Comparison of ENCODE assay signal across 35 cellular contexts in genomic region chr11:1682225-1682901, GRCh38. TPM values are rescaled to one million over a fixed set of nuclear protein-coding genes. Genes with fewer than 3 reads are reported as not detected.
A peak's percentile ranks its signal among the peaks of the same experiment; 100 is the strongest.
DNase-seq lines count a peak whose midpoint lies in the region; ATAC-seq, FAIRE-seq and TF ChIP-seq lines count a peak whose summit lies in the region.
"Had no signal": no experiment of that assay in that cellular context is flagged by ENCODE, and none has a peak within 500 bp of the region (broad histone marks: within the 10 kb centered on the region; RNA-seq: fewer than 3 reads in every experiment).

No MANE protein-coding gene starts in this region.

- CTCF ChIA-PET in HepG2 (lab: Yijun Ruan, JAX; ENCODE audit: low intra/inter-chr PET ratio, low total read pairs): no interaction called here

- H3K27me3 ChIP-seq in HepG2 (ENCODE audit: control insufficient read depth in 1 of 2, insufficient read depth in 2 of 2, low read length in 2 of 2) (no peaks in the 10 kb centered on the region), pancreas (no peaks in the 10 kb centered on the region)
- H3K27me3 ChIP-seq: colonic mucosa, ovary, right atrium auricular region had no signal

- TF ChIP-seq CTCF in VCaP (conservative IDR thresholded peaks at IDR 0.05) (no peak), HepG2 (CRISPR knock-in tag; IDR thresholded peaks at IDR 0.05) (no peak), pancreas (IDR thresholded peaks at IDR 0.05) (no peak)

- 0 out of 2 replicates have a peak overlapping the region, but pooled peaks have one; percentile 10 for H3K4me2 ChIP-seq in HepG2 (ENCODE audit: low read depth, low read length)

- TF ChIP-seq EP300 in HepG2 (IDR thresholded peaks at IDR 0.05; ENCODE audit: low read depth in 2 of 2, low read length in 2 of 2): peak in 1 of 2 experiments; percentile 98; a peak in 2 of 4 replicates
- peak; percentile 99 for TF ChIP-seq EP300 in HepG2 (CRISPR knock-in tag; IDR thresholded peaks at IDR 0.05; ENCODE audit: borderline replicate concordance)

- no peaks in the 10 kb centered on the region for H3K36me3 ChIP-seq in HepG2 (replicated peaks in 1 of 2; ENCODE audit: control insufficient read depth in 1 of 2, insufficient read depth in 2 of 2, low read length in 2 of 2)
- no peaks in the 10 kb centered on the region for H3K36me3 ChIP-seq in pancreas
- H3K36me3 ChIP-seq: colonic mucosa, heart left ventricle, ovary, right atrium auricular region, SJCRH30 had no signal

- ATAC-seq in HepG2: peak; percentile 30
- ATAC-seq in pancreas: peak in 3 of 4 donors; percentile 32 to 51 (median 48)
- ATAC-seq: activated T-helper 17 cell treated with anti-CD3 and anti-CD28 coated beads, Interleukin-2, amount 50 U/mL, for 72 hours; effector memory CD8-positive, alpha-beta T cell; esophagus mucosa; GM12878; heart left ventricle; stimulated activated naive B cell treated with anti-CD40 and anti-IgM and Interleukin-4, amounts not matched to agents 10 μg/mL and 1 μg/mL and 100 μg/mL, for 72 hours had no signal

- no peaks in the 10 kb centered on the region for H3K79me2 ChIP-seq in HepG2 (ENCODE audit: insufficient read depth, low read length)

- intact Hi-C loops in HepG2 (cut with micrococcal nuclease; ENCODE audit: unreplicated experiment) (no loop called here), pancreas (cut with DNase I) (no loop called here)

- TF ChIP-seq POLR2A in HepG2 (IDR thresholded peaks at IDR 0.05; ENCODE audit: insufficient read depth in 1 of 2, low read depth in 2 of 2, low read length in 2 of 2) (peak in 1 of 2 experiments; percentile 58; a peak in 2 of 4 replicates), GM12891 (IDR thresholded peaks at IDR 0.05; ENCODE audit: low read depth, low read length) (no peak)

- WGBS in HepG2 (ENCODE audit: low lambda C conversion rate): 63% methylated on average over 15 of the region's 15 CpGs
- 30 to 36% methylated on average over 15 of the region's 15 CpGs for WGBS in pancreas, 2 donors

- H3K9ac ChIP-seq in HepG2 (ENCODE audit: insufficient read depth, low read depth, low read length): peak overlapping the region; percentile 27; the same call in 1 of the 2 replicates
- H3K9ac ChIP-seq: GM23248 had no signal

- POLR2A ChIA-PET in HepG2 (lab: Yijun Ruan, JAX): interaction anchor here (0.6 to 2.9 kb wide), 9 partner anchors 8 to 529 kb away, joined by 3 to 66 read pairs (median 5); partner anchors contain the start of gene IGF2

- BruUV-seq in HepG2 (replicated peaks; lab: Mats Ljungman, UMichigan): no TSS peak

- no peaks in the 10 kb centered on the region for H4K20me1 ChIP-seq in HepG2 (ENCODE audit: insufficient read depth, low read length)

- TF ChIP-seq RAD21 in HepG2 (CRISPR knock-in tag; IDR thresholded peaks at IDR 0.05): no peak

- H3K9me3 ChIP-seq in HepG2 (ENCODE audit: low read length) (no peaks in the 10 kb centered on the region), pancreas (no peaks in the 10 kb centered on the region)
- H3K9me3 ChIP-seq: colonic mucosa, heart left ventricle, ovary, right atrium auricular region, SJCRH30 had no signal

- H2AFZ ChIP-seq in HepG2 (ENCODE audit: low read length): no peak overlapping the region
- H2AFZ ChIP-seq: GM23248 had no signal

- DNase-seq in DMS153 treated with DMSO at 0.1 percent for 48 hours (lab: John Stamatoyannopoulos, UW; ENCODE audit: unreplicated experiment) (peak; percentile 23), HepG2 (ENCODE audit: low spot score) (peak; percentile 59), pancreas (no peak), NCI-H2171 (lab: John Stamatoyannopoulos, UW) (no peak), activated gamma-delta T cell treated with Interleukin-2 at 50 U/mL for 16 hours (no peak), GM12891 (ENCODE audit: insufficient read length, low spot score) (no peak)
- DNase-seq in activated CD4-positive, alpha-beta T cell treated with anti-CD3 and anti-CD28 coated beads, Interleukin-2, amount 50 U/mL, for 4 hours: no peak
- DNase-seq: activated B cell treated with CpG ODN at 0.5 μM for 24 hours; activated CD4-positive, alpha-beta T cell treated with anti-CD3 and anti-CD28 coated beads, Interleukin-2, amount 50 U/mL, for 48 hours; activated CD8-positive, alpha-beta memory T cell treated with anti-CD3 and anti-CD28 coated beads, Interleukin-2, amount 50 U/mL, for 4 hours; anterior cingulate cortex; colonic mucosa; effector memory CD8-positive, alpha-beta T cell; foreskin fibroblast; GM23248; heart left ventricle; HFFc6; kidney glomerular epithelial cell; naive B cell; NCI-H187; NCI-H526 treated with DMSO at 0.1 percent for 48 hours; SJCRH30; stimulated activated naive B cell treated with anti-CD40 and anti-IgM and Interleukin-4, amounts not matched to agents 10 μg/mL and 1 μg/mL and 100 μg/mL, for 72 hours; T1000 had no signal

- H3K4me1 ChIP-seq in HepG2 (ENCODE audit: insufficient read depth, low read length) (peaks cover 55% of the 10 kb centered on the region), pancreas (no peaks in the 10 kb centered on the region)
- H3K4me1 ChIP-seq: colonic mucosa, heart left ventricle, right atrium auricular region, SJCRH30 had no signal

- H3K4me3 ChIP-seq in HepG2 (replicated peaks in 1 of 3; ENCODE audit: insufficient read depth in 1 of 3, low read depth in 2 of 3, low read length in 3 of 3) (no peak overlapping the region), pancreas (no peak overlapping the region)
- H3K4me3 ChIP-seq: colonic mucosa, GM12878, GM23248, heart left ventricle, ovary, right atrium auricular region, SJCRH30 had no signal

- in situ Hi-C loops in HepG2 (cut with HindIII; ENCODE audit: extremely low pct_ligation_motif_present, low pct_unique_long_range_greater_than_20kb): no loop called here

- FAIRE-seq in HepG2 (lab: Jason Lieb, UNC) (peak; percentile 26), pancreas (lab: Jason Lieb, UNC) (no peak), GM12891 (lab: Jason Lieb, UNC) (no peak)
- FAIRE-seq: GM12878 had no signal

- H3K27ac ChIP-seq in VCaP (peak overlapping the region; percentile 35), HepG2 (ENCODE audit: extremely low read length, insufficient read depth, low read length) (peak overlapping the region; percentile 66), pancreas (no peak overlapping the region)
- H3K27ac ChIP-seq: colonic mucosa, GM23248, heart left ventricle, ovary, right atrium auricular region, SJCRH30 had no signal

TF ChIP-seq in GM12891, 5 proteins besides CTCF, POLR2A, EP300 and RAD21 (continues in another document):
- TF ChIP-seq TAF1 (IDR thresholded peaks at IDR 0.05; ENCODE audit: low read depth, low read length) (no peak), PAX5 (IDR thresholded peaks at IDR 0.05; ENCODE audit: insufficient read depth, low read length, severe bottlenecking) (no peak), SPI1 (IDR thresholded peaks at IDR 0.05; ENCODE audit: low read depth, low read length) (no peak)

RNA-seq across cellular contexts. Expression of gene KRTAP5-6, which starts 14.6 kb away (rescaled TPM):
- total RNA-seq in HepG2 (2016; rRNA removed; fragmentation: Illumina TruSeq; extraction: Trizol) (not detected in 2 replicates), pancreas (not detected)
- total RNA-seq in HepG2 (2016; cell fraction: cytosol; rRNA removed; fragmentation: Illumina TruSeq; extraction: Trizol; ENCODE audit: low read depth): not detected in 2 replicates
- total RNA-seq in HepG2 (2016; cell fraction: insoluble cytoplasmic fraction; rRNA removed; fragmentation: Illumina TruSeq; extraction: Trizol): not detected in 2 replicates
- not detected in 2 replicates for total RNA-seq in HepG2 (2016; cell fraction: membrane; rRNA removed; fragmentation: Illumina TruSeq; extraction: Trizol)
- not detected in 2 replicates for total RNA-seq in HepG2 (2016; cell fraction: nucleus; rRNA removed; fragmentation: Illumina TruSeq; extraction: Trizol)
- polyA plus RNA-seq in HepG2 (2011; rRNA removed) (not detected in 2 replicates), pancreas (not detected)
- polyA plus RNA-seq in HepG2 (2011; cell fraction: cytosol; rRNA removed): 0.15 TPM in 1 of 2 replicates, not detected in the other
- polyA plus RNA-seq in HepG2 (2011; cell fraction: nucleus; rRNA removed): 0.35 and 0.43 TPM in 2 replicates
- not detected in 2 replicates for polyA plus RNA-seq in HepG2 (2012)
- polyA plus RNA-seq in HepG2 (2016; cell fraction: cytosol; fragmentation: Illumina TruSeq; extraction: Trizol; ENCODE audit: low read depth): not detected in 2 replicates
- polyA plus RNA-seq in HepG2 (2016; cell fraction: insoluble cytoplasmic fraction; fragmentation: Illumina TruSeq; extraction: Trizol; ENCODE audit: low read depth): not detected in 2 replicates
- polyA plus RNA-seq in HepG2 (2016; cell fraction: membrane; fragmentation: Illumina TruSeq; extraction: Trizol; ENCODE audit: low read depth): not detected in 2 replicates
- polyA plus RNA-seq in HepG2 (2016; cell fraction: nucleus; fragmentation: Illumina TruSeq; extraction: Trizol; ENCODE audit: insufficient read depth, low read depth): not detected in 2 replicates
- polyA minus RNA-seq in HepG2 (2011; rRNA and poly(A)+ RNA removed; ENCODE audit: low replicate concordance): not detected in 2 replicates
- polyA minus RNA-seq in HepG2 (2011; cell fraction: cytosol; rRNA and poly(A)+ RNA removed): not detected in 2 replicates
- polyA minus RNA-seq in HepG2 (2011; cell fraction: nucleus; rRNA and poly(A)+ RNA removed): not detected in 2 replicates
- not detected for polyA plus RNA-seq in GM12891 (2012; ENCODE audit: low read depth, missing spikeins)
- total RNA-seq: activated B cell treated with CpG ODN at 0.5 μM for 24 hours; activated T-helper 17 cell treated with anti-CD3 and anti-CD28 coated beads, Interleukin-2, amount 50 U/mL, for 72 hours; colonic mucosa; Daoy; esophagus mucosa; GM12878; GM23248; heart left ventricle; HFFc6; LHCN-M2; ovary; right atrium auricular region; SJCRH30; ureter had no signal
- polyA plus RNA-seq: AG04450, CD14-positive monocyte, GM12878, GM23248, heart left ventricle, ovary had no signal

RNA-seq across cellular contexts. Expression of gene KRTAP5-5, which starts 52.8 kb away (rescaled TPM):
- total RNA-seq in HepG2 (2016; rRNA removed; fragmentation: Illumina TruSeq; extraction: Trizol) (not detected in 2 replicates), pancreas (not detected)
- not detected in 2 replicates for total RNA-seq in HepG2 (2016; cell fraction: cytosol; rRNA removed; fragmentation: Illumina TruSeq; extraction: Trizol; ENCODE audit: low read depth)
- total RNA-seq in HepG2 (2016; cell fraction: insoluble cytoplasmic fraction; rRNA removed; fragmentation: Illumina TruSeq; extraction: Trizol): not detected in 2 replicates
- total RNA-seq in HepG2 (2016; cell fraction: membrane; rRNA removed; fragmentation: Illumina TruSeq; extraction: Trizol): not detected in 2 replicates
- total RNA-seq in HepG2 (2016; cell fraction: nucleus; rRNA removed; fragmentation: Illumina TruSeq; extraction: Trizol): not detected in 2 replicates
- polyA plus RNA-seq in HepG2 (2011; rRNA removed) (not detected in 2 replicates), pancreas (under 1 TPM in 1 of 2 donors, not detected in 1; 0.19 TPM)
- not detected in 2 replicates for polyA plus RNA-seq in HepG2 (2011; cell fraction: cytosol; rRNA removed)
- not detected in 2 replicates for polyA plus RNA-seq in HepG2 (2011; cell fraction: nucleus; rRNA removed)
- polyA plus RNA-seq in HepG2 (2012): not detected in 2 replicates
- not detected in 2 replicates for polyA plus RNA-seq in HepG2 (2016; cell fraction: cytosol; fragmentation: Illumina TruSeq; extraction: Trizol; ENCODE audit: low read depth)
- polyA plus RNA-seq in HepG2 (2016; cell fraction: insoluble cytoplasmic fraction; fragmentation: Illumina TruSeq; extraction: Trizol; ENCODE audit: low read depth): not detected in 2 replicates
- not detected in 2 replicates for polyA plus RNA-seq in HepG2 (2016; cell fraction: membrane; fragmentation: Illumina TruSeq; extraction: Trizol; ENCODE audit: low read depth)
- polyA plus RNA-seq in HepG2 (2016; cell fraction: nucleus; fragmentation: Illumina TruSeq; extraction: Trizol; ENCODE audit: insufficient read depth, low read depth): not detected in 2 replicates
- polyA minus RNA-seq in HepG2 (2011; rRNA and poly(A)+ RNA removed; ENCODE audit: low replicate concordance): not detected in 2 replicates
- not detected in 2 replicates for polyA minus RNA-seq in HepG2 (2011; cell fraction: cytosol; rRNA and poly(A)+ RNA removed)
- polyA minus RNA-seq in HepG2 (2011; cell fraction: nucleus; rRNA and poly(A)+ RNA removed): not detected in 2 replicates
- not detected for polyA plus RNA-seq in GM12891 (2012; ENCODE audit: low read depth, missing spikeins)
- total RNA-seq: activated B cell treated with CpG ODN at 0.5 μM for 24 hours; activated T-helper 17 cell treated with anti-CD3 and anti-CD28 coated beads, Interleukin-2, amount 50 U/mL, for 72 hours; colonic mucosa; Daoy; esophagus mucosa; GM12878; GM23248; heart left ventricle; HFFc6; LHCN-M2; ovary; right atrium auricular region; SJCRH30; ureter had no signal
- polyA plus RNA-seq: AG04450, CD14-positive monocyte, GM12878, GM23248, heart left ventricle, ovary had no signal

Comparison
In these comparisons a context has a peak if more than half of its experiments do, and no peak if none do; other contexts are left out.
1. DNase-seq: peak in DMS153 treated with DMSO at 0.1 percent for 48 hours (single experiment) and HepG2 (single experiment); none in pancreas (0 of 6), NCI-H2171 (single experiment), activated gamma-delta T cell treated with Interleukin-2 at 50 U/mL for 16 hours (single experiment), GM12891 (single experiment) and activated CD4-positive, alpha-beta T cell treated with anti-CD3 and anti-CD28 coated beads, Interleukin-2, amount 50 U/mL, for 4 hours (0 of 2).
2. H3K27ac ChIP-seq: peak in VCaP (single experiment) and HepG2 (single experiment); none in pancreas (0 of 4).